Comparison of ENCODE assay signal across 15 cellular contexts in the genomic region with DNA sequence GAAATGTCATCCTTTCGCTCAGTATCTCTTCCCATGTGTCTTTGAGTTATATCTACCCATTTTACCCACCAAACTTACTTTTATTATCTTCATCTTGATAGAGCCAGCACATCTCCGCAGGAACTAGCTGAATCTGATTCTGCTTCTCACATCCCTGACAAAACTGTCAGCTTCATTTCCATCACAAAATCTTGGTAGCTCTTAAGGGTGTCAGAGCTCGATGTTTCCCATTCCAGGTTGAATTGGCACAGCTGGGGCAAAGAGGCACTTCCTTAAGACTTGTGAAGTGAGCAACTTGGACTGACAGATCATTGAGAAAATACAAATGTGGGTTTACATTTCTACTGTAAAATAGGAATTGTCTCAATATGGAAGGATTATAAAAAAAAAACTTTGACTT.
DNase-seq lines count a peak whose midpoint lies in the region; ATAC-seq, FAIRE-seq and TF ChIP-seq lines count a peak whose summit lies in the region.
"Had no signal": no experiment of that assay in that cellular context is flagged by ENCODE, and none has a peak within 500 bp of the region (broad histone marks: within the 10 kb centered on the region; RNA-seq: fewer than 3 reads in every experiment).

No MANE protein-coding gene starts in this region.

- H3K4me3 ChIP-seq in cardiac muscle cell (no peak overlapping the region), astrocyte (ENCODE audit: insufficient read depth, low read depth, low read length) (no peak overlapping the region), iPS DF 6.9 (ENCODE audit: low read length) (no peak overlapping the region)
- H3K4me3 ChIP-seq: BLaER1, HAP-1 had no signal

- ATAC-seq in left ventricle myocardium superior, result no peak
- ATAC-seq in GM18520 (IDR thresholded peaks at IDR 0.05; ENCODE audit: unreplicated experiment), result no peak
- ATAC-seq in natural killer cell treated with Interleukin-12 subunit alpha and Interleukin-12 subunit beta and Interleukin-15 and Interleukin-18, amount 100 ng/mL, for 72 hours, result no peak

- no peaks in the 10 kb centered on the region for H4K20me1 ChIP-seq in astrocyte (ENCODE audit: insufficient read depth, low read length)
- H4K20me1 ChIP-seq: BLaER1 had no signal

- TF ChIP-seq CTCF in cardiac muscle cell (IDR thresholded peaks at IDR 0.05; ENCODE audit: low read depth, low read length) (no peak), astrocyte (IDR thresholded peaks at IDR 0.05; ENCODE audit: insufficient read depth, low read depth, low read length) (no peak)

- peaks cover 2% of the 10 kb centered on the region for H3K36me3 Mint-ChIP-seq in astrocyte (ENCODE audit: low read depth, unreplicated experiment)
- H3K36me3 Mint-ChIP-seq in natural killer cell treated with Interleukin-12 subunit alpha and Interleukin-12 subunit beta and Interleukin-15 and Interleukin-18, amount 100 ng/mL, for 72 hours, result no peaks in the 10 kb centered on the region

- peaks cover 6% of the 10 kb centered on the region for H3K9me3 Mint-ChIP-seq in astrocyte (ENCODE audit: unreplicated experiment)
- no peaks in the 10 kb centered on the region for H3K9me3 Mint-ChIP-seq in natural killer cell treated with Interleukin-12 subunit alpha and Interleukin-12 subunit beta and Interleukin-15 and Interleukin-18, amount 100 ng/mL, for 72 hours

- H3K27me3 Mint-ChIP-seq in astrocyte (ENCODE audit: low read depth, unreplicated experiment), result no peaks in the 10 kb centered on the region
- no peaks in the 10 kb centered on the region for H3K27me3 Mint-ChIP-seq in natural killer cell treated with Interleukin-12 subunit alpha and Interleukin-12 subunit beta and Interleukin-15 and Interleukin-18, amount 100 ng/mL, for 72 hours
- H3K27me3 Mint-ChIP-seq: CD8-positive, alpha-beta memory T cell had no signal

- WGBS in iPS DF 6.9 (ENCODE audit: insufficient coverage, insufficient read length), result no CpG with 5 or more reads among the region's 3 CpGs

- no peak for FAIRE-seq in astrocyte (lab: Jason Lieb, UNC)

- DNase-seq in cardiac muscle cell (ENCODE audit: low read depth in 1 of 2, low spot score in 1 of 2) (no peak), left ventricle myocardium superior (no peak), astrocyte (ENCODE audit: low read depth) (no peak), iPS DF 6.9 (ENCODE audit: low read depth, low spot score) (peak; percentile 22), T1000 (lab: John Stamatoyannopoulos, UW) (no peak)
- DNase-seq in natural killer cell treated with Interleukin-12 subunit alpha and Interleukin-12 subunit beta and Interleukin-15 and Interleukin-18, amount 100 ng/mL, for 72 hours (ENCODE audit: low spot score), result no peak
- DNase-seq: 8988T; AML-193; Caco-2; CD8-positive, alpha-beta memory T cell; DND-41; GDM1 had no signal

- no peaks in the 10 kb centered on the region for H3K9me3 ChIP-seq in cardiac muscle cell (ENCODE audit: low read depth)
- no peaks in the 10 kb centered on the region for H3K9me3 ChIP-seq in astrocyte (ENCODE audit: insufficient read depth, low read depth, low read length)
- no peaks in the 10 kb centered on the region for H3K9me3 ChIP-seq in iPS DF 6.9 (ENCODE audit: control insufficient read depth, insufficient read depth, low read length)
- H3K9me3 ChIP-seq: BLaER1, Caco-2, HAP-1 had no signal

- no peaks in the 10 kb centered on the region for H3K79me2 ChIP-seq in astrocyte (ENCODE audit: insufficient read depth, low read length)

- H3K27me3 ChIP-seq in cardiac muscle cell (no peaks in the 10 kb centered on the region), astrocyte (ENCODE audit: insufficient read depth, low read length) (no peaks in the 10 kb centered on the region), iPS DF 6.9 (ENCODE audit: control insufficient read depth, insufficient read depth, low read length) (no peaks in the 10 kb centered on the region)
- H3K27me3 ChIP-seq: BLaER1 had no signal

- H3K36me3 ChIP-seq in cardiac muscle cell (no peaks in the 10 kb centered on the region), astrocyte (ENCODE audit: insufficient read depth, low read length) (no peaks in the 10 kb centered on the region), iPS DF 6.9 (ENCODE audit: control insufficient read depth, insufficient read depth, low read length) (no peaks in the 10 kb centered on the region)
- H3K36me3 ChIP-seq: BLaER1, HAP-1 had no signal

- no peak overlapping the region for H3K4me2 ChIP-seq in astrocyte (ENCODE audit: low read length)
- H3K4me2 ChIP-seq: BLaER1 had no signal

- peaks cover 45% of the 10 kb centered on the region for H3K4me1 Mint-ChIP-seq in astrocyte (ENCODE audit: low read depth, unreplicated experiment)
- H3K4me1 Mint-ChIP-seq in natural killer cell treated with Interleukin-12 subunit alpha and Interleukin-12 subunit beta and Interleukin-15 and Interleukin-18, amount 100 ng/mL, for 72 hours (ENCODE audit: low read depth in 2 of 2), result no peaks in the 10 kb centered on the region
- H3K4me1 Mint-ChIP-seq: CD8-positive, alpha-beta memory T cell had no signal

- intact Hi-C loops in left ventricle myocardium superior (cut with micrococcal nuclease), result no loop called here

- peak overlapping the region; percentile 66 for H3K27ac ChIP-seq in cardiac muscle cell
- H3K27ac ChIP-seq in astrocyte (ENCODE audit: low read depth, low read length), result no peak overlapping the region
- no peak overlapping the region for H3K27ac ChIP-seq in iPS DF 6.9 (ENCODE audit: low read length)
- H3K27ac ChIP-seq: BLaER1 had no signal

- no peak overlapping the region for H3K4me3 Mint-ChIP-seq in astrocyte (ENCODE audit: unreplicated experiment)
- H3K4me3 Mint-ChIP-seq in natural killer cell treated with Interleukin-12 subunit alpha and Interleukin-12 subunit beta and Interleukin-15 and Interleukin-18, amount 100 ng/mL, for 72 hours, result no peak overlapping the region
- H3K4me3 Mint-ChIP-seq: CD8-positive, alpha-beta memory T cell had no signal

- H2AFZ ChIP-seq in astrocyte (ENCODE audit: low read depth, low read length), result no peak overlapping the region

- H3K4me1 ChIP-seq in cardiac muscle cell (ENCODE audit: low read depth) (peaks cover 59% of the 10 kb centered on the region), astrocyte (ENCODE audit: insufficient read depth, low read length) (peaks cover 17% of the 10 kb centered on the region), iPS DF 6.9 (ENCODE audit: control insufficient read depth, insufficient read depth, low read length) (peaks cover 3% of the 10 kb centered on the region; the same call in 1 of the 2 replicates)
- H3K4me1 ChIP-seq: BLaER1, Caco-2, HAP-1 had no signal

- peak overlapping the region; percentile 37 for H3K27ac Mint-ChIP-seq in astrocyte (ENCODE audit: unreplicated experiment)
- H3K27ac Mint-ChIP-seq in natural killer cell treated with Interleukin-12 subunit alpha and Interleukin-12 subunit beta and Interleukin-15 and Interleukin-18, amount 100 ng/mL, for 72 hours, result no peak overlapping the region
- H3K27ac Mint-ChIP-seq: CD8-positive, alpha-beta memory T cell had no signal

- H3K9ac ChIP-seq in astrocyte (ENCODE audit: low read length), result no peak overlapping the region
- H3K9ac ChIP-seq: BLaER1 had no signal
